Comparison of ENCODE assay signal across 10 cellular contexts in genomic region chr6:34680802-34681515, GRCh38. TPM values are rescaled to one million over a fixed set of nuclear protein-coding genes. Genes with fewer than 3 reads are reported as not detected.
DNase-seq lines count a peak whose midpoint lies in the region; ATAC-seq and TF ChIP-seq lines count a peak whose summit lies in the region.
"Had no signal": no experiment of that assay in that cellular context is flagged by ENCODE, and none has a peak within 500 bp of the region (broad histone marks: within the 10 kb centered on the region; RNA-seq: fewer than 3 reads in every experiment).

No MANE protein-coding gene starts in this region.

- ATAC-seq in activated T-cell treated with anti-CD3 and anti-CD28 coated beads, Interleukin-2, amount 50 U/mL, for 4 hours: no peak
- ATAC-seq in HG02870 (IDR thresholded peaks at IDR 0.05; ENCODE audit: unreplicated experiment): no peak
- ATAC-seq: foreskin keratinocyte had no signal

- no peaks in the 10 kb centered on the region for H3K9me3 ChIP-seq in hepatocyte (ENCODE audit: low read depth)

- no peaks in the 10 kb centered on the region for H3K36me3 ChIP-seq in hepatocyte (replicated peaks; ENCODE audit: insufficient read depth, low read depth)

- peak overlapping the region; percentile 60 for H3K27ac ChIP-seq in hepatocyte
- H3K27ac ChIP-seq: foreskin keratinocyte had no signal

- peaks cover 18% of the 10 kb centered on the region for H3K4me1 ChIP-seq in hepatocyte (ENCODE audit: insufficient read depth)

- peaks cover 47% of the 10 kb centered on the region for H4K20me1 ChIP-seq in hepatocyte (ENCODE audit: insufficient read depth, poor library complexity, severe bottlenecking)

- H3K9me3 Mint-ChIP-seq in activated T-cell treated with anti-CD3 and anti-CD28 coated beads, Interleukin-2, amount 50 U/mL, for 24 hours: no peaks in the 10 kb centered on the region
- no peaks in the 10 kb centered on the region for H3K9me3 Mint-ChIP-seq in activated T-cell treated with anti-CD3 and anti-CD28 coated beads, Interleukin-2, amount 50 U/mL, for 4 hours
- H3K9me3 Mint-ChIP-seq in type B pancreatic cell: no peaks in the 10 kb centered on the region

- no peak overlapping the region for H3K4me3 Mint-ChIP-seq in activated T-cell treated with anti-CD3 and anti-CD28 coated beads, Interleukin-2, amount 50 U/mL, for 24 hours
- H3K4me3 Mint-ChIP-seq in activated T-cell treated with anti-CD3 and anti-CD28 coated beads, Interleukin-2, amount 50 U/mL, for 4 hours: no peak overlapping the region
- peak overlapping the region; percentile 11 for H3K4me3 Mint-ChIP-seq in type B pancreatic cell
- H3K4me3 Mint-ChIP-seq: CD4-positive, CD25-positive, alpha-beta regulatory T cell had no signal

- H3K4me1 Mint-ChIP-seq in activated T-cell treated with anti-CD3 and anti-CD28 coated beads, Interleukin-2, amount 50 U/mL, for 24 hours (ENCODE audit: low read depth): peaks cover 36% of the 10 kb centered on the region
- H3K4me1 Mint-ChIP-seq in activated T-cell treated with anti-CD3 and anti-CD28 coated beads, Interleukin-2, amount 50 U/mL, for 4 hours (ENCODE audit: low read depth): peaks cover 35% of the 10 kb centered on the region
- H3K4me1 Mint-ChIP-seq in type B pancreatic cell (ENCODE audit: unreplicated experiment): peaks cover 16% of the 10 kb centered on the region

- H3K4me3 ChIP-seq in hepatocyte: no peak overlapping the region

- H3K27ac Mint-ChIP-seq in activated T-cell treated with anti-CD3 and anti-CD28 coated beads, Interleukin-2, amount 50 U/mL, for 24 hours: peak overlapping the region; percentile 29
- H3K27ac Mint-ChIP-seq in type B pancreatic cell: peak overlapping the region; percentile 72
- H3K27ac Mint-ChIP-seq: CD4-positive, CD25-positive, alpha-beta regulatory T cell had no signal

- H3K27me3 Mint-ChIP-seq in activated T-cell treated with anti-CD3 and anti-CD28 coated beads, Interleukin-2, amount 50 U/mL, for 24 hours: no peaks in the 10 kb centered on the region
- no peaks in the 10 kb centered on the region for H3K27me3 Mint-ChIP-seq in activated T-cell treated with anti-CD3 and anti-CD28 coated beads, Interleukin-2, amount 50 U/mL, for 4 hours (ENCODE audit: low read depth)
- H3K27me3 Mint-ChIP-seq in type B pancreatic cell: no peaks in the 10 kb centered on the region
- H3K27me3 Mint-ChIP-seq: CD4-positive, CD25-positive, alpha-beta regulatory T cell had no signal

- H2AFZ ChIP-seq in hepatocyte: no peak overlapping the region

- DNase-seq in activated T-cell treated with anti-CD3 and anti-CD28 coated beads, Interleukin-2, amount 50 U/mL, for 24 hours: no peak
- no peak for DNase-seq in activated T-cell treated with anti-CD3 and anti-CD28 coated beads, Interleukin-2, amount 50 U/mL, for 4 hours
- peak; percentile 27 for DNase-seq in NCI-H69 (lab: John Stamatoyannopoulos, UW)
- no peak for DNase-seq in hepatocyte (ENCODE audit: low spot score)
- no peak for DNase-seq in type B pancreatic cell (ENCODE audit: extremely low spot score, unreplicated experiment)
- no peak for DNase-seq in NAMALWA (ENCODE audit: low spot score)
- no peak for DNase-seq in KG1 (lab: John Stamatoyannopoulos, UW)
- DNase-seq: CD4-positive, CD25-positive, alpha-beta regulatory T cell; foreskin keratinocyte had no signal

- peaks cover 5% of the 10 kb centered on the region for H3K36me3 Mint-ChIP-seq in activated T-cell treated with anti-CD3 and anti-CD28 coated beads, Interleukin-2, amount 50 U/mL, for 24 hours (ENCODE audit: low read depth)
- peaks cover 2% of the 10 kb centered on the region for H3K36me3 Mint-ChIP-seq in activated T-cell treated with anti-CD3 and anti-CD28 coated beads, Interleukin-2, amount 50 U/mL, for 4 hours (ENCODE audit: insufficient read depth)
- H3K36me3 Mint-ChIP-seq in type B pancreatic cell: peaks cover 6% of the 10 kb centered on the region

- H3K27me3 ChIP-seq in hepatocyte: no peaks in the 10 kb centered on the region
- H3K27me3 ChIP-seq: foreskin keratinocyte had no signal

- 84% methylated on average over 3 of the region's 3 CpGs for WGBS in hepatocyte (ENCODE audit: low lambda C conversion rate, missing lambda C conversion rate)

- peak overlapping the region; percentile 35 for H3K4me2 ChIP-seq in hepatocyte

- TF ChIP-seq CTCF in hepatocyte (IDR thresholded peaks at IDR 0.05; ENCODE audit: poor library complexity): no peak
- TF ChIP-seq CTCF in type B pancreatic cell (conservative IDR thresholded peaks at IDR 0.05): no peak

- peaks cover 100% of the 10 kb centered on the region for H3K79me2 ChIP-seq in hepatocyte

- H3K9me2 ChIP-seq in hepatocyte (replicated peaks; ENCODE audit: insufficient read depth): no peaks in the 10 kb centered on the region

RNA-seq across cellular contexts. Expression of gene ILRUN, which starts 15.6 kb away (rescaled TPM):
- 10 to 100 TPM; 47.0 to 57.6 (median 53.4) TPM for total RNA-seq in activated T-cell treated with anti-CD3 and anti-CD28 coated beads, Interleukin-2, amount 50 U/mL, for 4 hours
- total RNA-seq in hepatocyte: 55.0 and 61.3 TPM in 2 replicates
- 12.7 and 17.8 TPM in 2 replicates for polyA plus RNA-seq in hepatocyte
- total RNA-seq in type B pancreatic cell (ENCODE audit: low replicate concordance): 60.3 and 83.4 TPM in 2 replicates
